Comparison of ENCODE assay signal across 8 cellular contexts in genomic region chr3:186413615-186414415, GRCh38. TPM values are rescaled to one million over a fixed set of nuclear protein-coding genes. Genes with fewer than 3 reads are reported as not detected.
DNase-seq lines count a peak whose midpoint lies in the region; ATAC-seq and TF ChIP-seq lines count a peak whose summit lies in the region.

No MANE protein-coding gene starts in this region.

- no peaks in the 10 kb centered on the region for H3K9me2 ChIP-seq in GM23248 (ENCODE audit: insufficient read depth)
- no peaks in the 10 kb centered on the region for H3K9me2 ChIP-seq in hepatocyte (replicated peaks; ENCODE audit: insufficient read depth)

- H3K36me3 ChIP-seq in GM23248 (ENCODE audit: low read depth) (no peaks in the 10 kb centered on the region), hepatocyte (replicated peaks; ENCODE audit: insufficient read depth, low read depth) (no peaks in the 10 kb centered on the region)

- peaks cover 34% of the 10 kb centered on the region for H3K4me1 ChIP-seq in GM23248 (ENCODE audit: insufficient read depth)
- H3K4me1 ChIP-seq in hepatocyte (ENCODE audit: insufficient read depth) = peaks cover 6% of the 10 kb centered on the region

- 3 to 5% methylated on average over 18 to 22 of the region's 22 CpGs for WGBS in GM23248 (ENCODE audit: low coverage in 1 of 2, low lambda C conversion rate in 2 of 2, missing lambda C conversion rate in 2 of 2), 2 experiments
- WGBS in hepatocyte (ENCODE audit: low lambda C conversion rate, missing lambda C conversion rate) = 6% methylated on average over 22 of the region's 22 CpGs

- H3K4me3 ChIP-seq in GM23248 (peak overlapping the region; percentile 49), hepatocyte (no peak overlapping the region)

- no peaks in the 10 kb centered on the region for H3K36me3 Mint-ChIP-seq in activated naive CD8-positive, alpha-beta T cell treated with anti-CD3 and anti-CD28 coated beads, Interleukin-2, amount 10 ng/mL, durations not matched to agents 7 days and 5 days
- no peaks in the 10 kb centered on the region for H3K36me3 Mint-ChIP-seq in progenitor cell of endocrine pancreas (ENCODE audit: insufficient read depth)

- H3K4me2 ChIP-seq in GM23248 (ENCODE audit: unreplicated experiment) (peak overlapping the region; percentile 66), hepatocyte (peak overlapping the region; percentile 82)

- peak overlapping the region; percentile 65 for H3K4me3 Mint-ChIP-seq in activated naive CD8-positive, alpha-beta T cell treated with anti-CD3 and anti-CD28 coated beads, Interleukin-2, amount 10 ng/mL, durations not matched to agents 7 days and 5 days
- H3K4me3 Mint-ChIP-seq in progenitor cell of endocrine pancreas (ENCODE audit: low read depth) = peak overlapping the region; percentile 71

- H3K9ac ChIP-seq in GM23248 = no peak overlapping the region

- peaks cover 13% of the 10 kb centered on the region for H3K4me1 Mint-ChIP-seq in activated naive CD8-positive, alpha-beta T cell treated with anti-CD3 and anti-CD28 coated beads, Interleukin-2, amount 10 ng/mL, durations not matched to agents 7 days and 5 days
- peaks cover 25% of the 10 kb centered on the region for H3K4me1 Mint-ChIP-seq in progenitor cell of endocrine pancreas (ENCODE audit: low read depth)

- H3K79me2 ChIP-seq in GM23248 (ENCODE audit: insufficient read depth) (no peaks in the 10 kb centered on the region), hepatocyte (no peaks in the 10 kb centered on the region)

- H4K20me1 ChIP-seq in GM23248 (ENCODE audit: insufficient read depth) = no peaks in the 10 kb centered on the region
- H4K20me1 ChIP-seq in hepatocyte (ENCODE audit: insufficient read depth, poor library complexity, severe bottlenecking) = no peaks in the 10 kb centered on the region

- H3K27me3 Mint-ChIP-seq in activated naive CD8-positive, alpha-beta T cell treated with anti-CD3 and anti-CD28 coated beads, Interleukin-2, amount 10 ng/mL, durations not matched to agents 7 days and 5 days = peaks cover 35% of the 10 kb centered on the region
- H3K27me3 Mint-ChIP-seq in progenitor cell of endocrine pancreas = peaks cover 32% of the 10 kb centered on the region

- H2AFZ ChIP-seq in GM23248 (no peak overlapping the region), hepatocyte (peak overlapping the region; percentile 63)

- ATAC-seq in activated naive CD8-positive, alpha-beta T cell treated with anti-CD3 and anti-CD28 coated beads, Interleukin-2, amount 10 ng/mL, durations not matched to agents 7 days and 5 days (ENCODE audit: low read depth) = peak; percentile 45
- ATAC-seq in GM19023 (IDR thresholded peaks at IDR 0.05; ENCODE audit: unreplicated experiment) = no peak

- in situ Hi-C loops in GM23248 (cut with MboI) = no loop called here

- POLR2A ChIA-PET in activated naive CD8-positive, alpha-beta T cell treated with anti-CD3 and anti-CD28 coated beads, Interleukin-2, amount 10 ng/mL, durations not matched to agents 7 days and 5 days (lab: Charles Lee) = interaction anchor here (0.7 kb wide), 1 partner anchor 106 kb away, joined by 3 read pairs; no protein-coding TSS in a partner anchor

- no peak for TF ChIP-seq CTCF in hepatocyte (IDR thresholded peaks at IDR 0.05; ENCODE audit: poor library complexity)
- TF ChIP-seq CTCF in progenitor cell of endocrine pancreas (IDR thresholded peaks at IDR 0.05; ENCODE audit: unreplicated experiment) = no peak

- peaks cover 39% of the 10 kb centered on the region for H3F3A ChIP-seq in GM23248 (ENCODE audit: insufficient read depth)

- no peak overlapping the region for H3K27ac Mint-ChIP-seq in activated naive CD8-positive, alpha-beta T cell treated with anti-CD3 and anti-CD28 coated beads, Interleukin-2, amount 10 ng/mL, durations not matched to agents 7 days and 5 days
- peak overlapping the region; percentile 87 for H3K27ac Mint-ChIP-seq in progenitor cell of endocrine pancreas

- H3K27ac ChIP-seq in GM23248 (no peak overlapping the region), hepatocyte (peak overlapping the region; percentile 28)

- H3K9me3 Mint-ChIP-seq in activated naive CD8-positive, alpha-beta T cell treated with anti-CD3 and anti-CD28 coated beads, Interleukin-2, amount 10 ng/mL, durations not matched to agents 7 days and 5 days = peaks cover 2% of the 10 kb centered on the region
- peaks cover 3% of the 10 kb centered on the region for H3K9me3 Mint-ChIP-seq in progenitor cell of endocrine pancreas (ENCODE audit: low read depth)

- DNase-seq in DMS53 (lab: John Stamatoyannopoulos, UW) (peak; percentile 69), GM23248 (peak; percentile 42), NCI-H2107 treated with DMSO at 0.1 percent for 48 hours (lab: John Stamatoyannopoulos, UW; ENCODE audit: unreplicated experiment) (peak; percentile 97), hepatocyte (ENCODE audit: low spot score) (peak; percentile 47), progenitor cell of endocrine pancreas (ENCODE audit: low spot score, unreplicated experiment) (peak; percentile 30)
- DNase-seq in activated naive CD8-positive, alpha-beta T cell treated with anti-CD3 and anti-CD28 coated beads, Interleukin-2, amount 10 ng/mL, durations not matched to agents 7 days and 5 days = no peak
- no peak for DNase-seq in effector CD8-positive, alpha-beta T cell (lab: John Stamatoyannopoulos, UW)

- H3K27me3 ChIP-seq in GM23248 (replicated peaks; ENCODE audit: insufficient read depth) = peaks cover 13% of the 10 kb centered on the region
- H3K27me3 ChIP-seq in hepatocyte = peaks cover 3% of the 10 kb centered on the region

- no peaks in the 10 kb centered on the region for H3K9me3 ChIP-seq in GM23248 (ENCODE audit: low read depth)
- no peaks in the 10 kb centered on the region for H3K9me3 ChIP-seq in hepatocyte (ENCODE audit: low read depth)

RNA-seq across cellular contexts. Expression of gene DGKG, which starts 51.8 kb away (rescaled TPM):
- total RNA-seq in GM23248 (2014; rRNA removed; shearing (Covaris generic)) = 0.38 TPM in 1 of 2 replicates, not detected in the other
- polyA plus RNA-seq in GM23248 (2016; fragmentation: Nextera tagmentation; extraction: Ambion mirVana) = not detected in 2 replicates
- total RNA-seq in activated naive CD8-positive, alpha-beta T cell treated with anti-CD3 and anti-CD28 coated beads, Interleukin-2, amount 10 ng/mL, durations not matched to agents 7 days and 5 days = under 1 TPM; 0.19 to 0.54 TPM
- 1.8 TPM in 1 of 2 replicates, not detected in the other for total RNA-seq in hepatocyte
- 0.45 TPM in 1 of 2 replicates, not detected in the other for polyA plus RNA-seq in hepatocyte
- total RNA-seq in progenitor cell of endocrine pancreas = 0.17 and 0.44 TPM in 2 replicates

Comparison
In these comparisons a context has a peak if more than half of its experiments do, and no peak if none do; other contexts are left out.
1. DNase-seq: peak in DMS53 (single experiment), GM23248 (single experiment), NCI-H2107 treated with DMSO at 0.1 percent for 48 hours (single experiment), hepatocyte (single experiment) and progenitor cell of endocrine pancreas (single experiment); none in activated naive CD8-positive, alpha-beta T cell treated with anti-CD3 and anti-CD28 coated beads, Interleukin-2, amount 10 ng/mL, durations not matched to agents 7 days and 5 days (single experiment) and effector CD8-positive, alpha-beta T cell (single experiment).